ENCODE assay signal across 22 cellular contexts in the genomic region with DNA sequence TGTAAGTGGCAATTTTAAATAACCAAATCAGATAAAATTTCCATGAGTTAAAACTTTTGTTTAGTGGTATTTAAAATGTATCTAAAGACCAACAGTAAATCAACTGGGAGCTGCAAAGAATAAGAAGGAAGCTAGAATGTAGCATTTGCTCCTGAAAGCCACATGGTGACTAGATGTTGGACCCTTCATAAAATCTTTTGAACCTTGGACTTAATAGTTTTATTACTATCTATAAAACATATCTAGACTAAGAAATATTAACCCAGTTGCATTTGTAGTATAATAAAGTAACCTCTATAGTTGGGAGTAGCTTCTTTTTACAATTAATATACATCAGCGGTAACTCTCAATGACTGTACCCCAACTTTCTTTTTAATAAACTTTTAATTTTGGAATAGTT.
"Had no signal": no experiment of that assay in that cellular context is flagged by ENCODE, and none has a peak within 500 bp of the region (broad histone marks: within the 10 kb centered on the region; RNA-seq: fewer than 3 reads in every experiment).

No MANE protein-coding gene starts in this region.

- FAIRE-seq: bronchial epithelial cell had no signal

- ATAC-seq: activated naive CD4-positive, alpha-beta T cell treated with anti-CD3 and anti-CD28 coated beads, Interleukin-2, amount 50 U/mL, for 72 hours; activated naive CD8-positive, alpha-beta T cell treated with anti-CD3 and anti-CD28 coated beads, Interleukin-2, amount 50 U/mL, for 24 hours; activated T-cell treated with anti-CD3 and anti-CD28 coated beads, Interleukin-2, amount 50 U/mL, for 4 hours; body of pancreas had no signal

- H3K27ac ChIP-seq: body of pancreas, SK-N-MC, VCaP had no signal

- H3K4me3 ChIP-seq: ascending aorta, body of pancreas, SK-N-MC had no signal

- H3K9me3 ChIP-seq: ascending aorta, body of pancreas had no signal

- H3K27me3 ChIP-seq: ascending aorta, body of pancreas had no signal

- H3K4me1 ChIP-seq: body of pancreas had no signal

- DNase-seq: activated CD4-positive, alpha-beta memory T cell treated with anti-CD3 and anti-CD28 coated beads for 36 hours; activated CD4-positive, alpha-beta T cell treated with anti-CD3 and anti-CD28 coated beads, Interleukin-2, amount 10 ng/mL, durations not matched to agents 7 days and 5 days; activated CD4-positive, CD25-positive, alpha-beta regulatory T cell; activated CD8-positive, alpha-beta memory T cell treated with anti-CD3 and anti-CD28 coated beads for 24 hours; activated effector memory CD4-positive, alpha-beta T cell treated with anti-CD3 and anti-CD28 coated beads, Interleukin-2, amount 50 U/mL, for 16 hours; activated naive CD4-positive, alpha-beta T cell treated with Interleukin-2 at 50 U/mL for 16 hours; activated naive CD8-positive, alpha-beta T cell treated with anti-CD3 and anti-CD28 coated beads, Interleukin-2, amount 50 U/mL, for 24 hours; activated T-cell treated with anti-CD3 and anti-CD28 coated beads, Interleukin-2, amount 50 U/mL, for 4 hours; amniotic stem cell; body of pancreas; MM.1S; NCI-H1436; NCI-H1694 treated with DMSO at 0.1 percent for 48 hours; NCI-H2029 treated with DMSO at 0.1 percent for 48 hours; NCI-H510A treated with DMSO at 0.1 percent for 48 hours; NCI-H69; T-helper 1 cell had no signal
